Comparison of ENCODE assay signal across 32 cellular contexts in genomic region chr3:27847697-27848096, GRCh38.
A peak's percentile ranks its signal among the peaks of the same experiment; 100 is the strongest.
DNase-seq lines count a peak whose midpoint lies in the region; ATAC-seq, FAIRE-seq and TF ChIP-seq lines count a peak whose summit lies in the region.
"Had no signal": no experiment of that assay in that cellular context is flagged by ENCODE, and none has a peak within 500 bp of the region (broad histone marks: within the 10 kb centered on the region; RNA-seq: fewer than 3 reads in every experiment).

No MANE protein-coding gene starts in this region.

- H3K4me3 ChIP-seq in body of pancreas (no peak overlapping the region), pancreas (no peak overlapping the region), small intestine (ENCODE audit: low read depth in 1 of 2, low read length in 2 of 2) (no peak overlapping the region)
- H3K4me3 ChIP-seq: A549; BLaER1; BLaER1 treated with 17β-estradiol and CSF1 and Interleukin-3, amounts not matched to agents 10 nM and 100 nM had no signal

- ATAC-seq in body of pancreas (peak; percentile 50), pancreas (peak in 3 of 4 donors; percentile 29 to 74 (median 67)), GM18873 (IDR thresholded peaks at IDR 0.05; ENCODE audit: low FRiP score, unreplicated experiment) (no peak)
- ATAC-seq: A549; CD8-positive, alpha-beta T cell had no signal

- H3K4me1 ChIP-seq in body of pancreas (no peaks in the 10 kb centered on the region), pancreas (no peaks in the 10 kb centered on the region), small intestine (ENCODE audit: control insufficient read depth in 2 of 2, insufficient read depth in 1 of 2, low read depth in 1 of 2, low read length in 1 of 2) (no peaks in the 10 kb centered on the region)
- H3K4me1 ChIP-seq: A549; BE2C; BLaER1; BLaER1 treated with 17β-estradiol and CSF1 and Interleukin-3, amounts not matched to agents 10 nM and 100 nM; Caco-2 had no signal

- WGBS in body of pancreas, 2 donors = 28 to 31% methylated on average over 6 of the region's 6 CpGs
- WGBS in pancreas, 2 donors = 22 to 27% methylated on average over 6 of the region's 6 CpGs
- WGBS in small intestine, 3 donors = 22 to 49% (median 27%) methylated on average over 6 of the region's 6 CpGs

- peak overlapping the region in 1 of 4 donors; percentile 56 for H3K27ac ChIP-seq in body of pancreas
- H3K27ac ChIP-seq in pancreas = peak overlapping the region in 1 of 4 donors; percentile 14
- no peak overlapping the region for H3K27ac ChIP-seq in small intestine (ENCODE audit: low read depth in 1 of 2, low read length in 1 of 2)
- H3K27ac ChIP-seq: 22Rv1; A549; BLaER1; BLaER1 treated with 17β-estradiol and CSF1 and Interleukin-3, amounts not matched to agents 10 nM and 100 nM; C4-2B had no signal

- TF ChIP-seq POLR2A in body of pancreas (IDR thresholded peaks at IDR 0.05) = no peak
- TF ChIP-seq POLR2A in GM12892 (IDR thresholded peaks at IDR 0.05; ENCODE audit: low read depth, low read length) = no peak

- H3K9me3 ChIP-seq in body of pancreas = peaks cover 0 to 5% (median 0%) of the 10 kb centered on the region in 3 donors
- H3K9me3 ChIP-seq in pancreas = no peaks in the 10 kb centered on the region
- no peaks in the 10 kb centered on the region for H3K9me3 ChIP-seq in small intestine (ENCODE audit: control insufficient read depth, low read depth)
- H3K9me3 ChIP-seq: A549, BE2C, Caco-2 had no signal

- H3K27me3 ChIP-seq in body of pancreas (no peaks in the 10 kb centered on the region), pancreas (no peaks in the 10 kb centered on the region), small intestine (ENCODE audit: control insufficient read depth in 2 of 2, insufficient read depth in 2 of 2, low read length in 2 of 2) (no peaks in the 10 kb centered on the region)
- H3K27me3 ChIP-seq: BE2C; BLaER1; BLaER1 treated with 17β-estradiol and CSF1 and Interleukin-3, amounts not matched to agents 10 nM and 100 nM had no signal

- no peak for FAIRE-seq in pancreas (lab: Jason Lieb, UNC)
- FAIRE-seq in small intestine (lab: Jason Lieb, UNC) = no peak
- FAIRE-seq in GM12892 (lab: Jason Lieb, UNC) = no peak
- FAIRE-seq: A549, D721Med had no signal

- intact Hi-C loops in body of pancreas (cut with DNase I) = no loop called here
- intact Hi-C loops in pancreas (cut with DNase I) = no loop called here

- H3K36me3 ChIP-seq in body of pancreas (replicated peaks in 1 of 2; ENCODE audit: insufficient read depth in 1 of 2, low read depth in 2 of 2) = no peaks in the 10 kb centered on the region
- no peaks in the 10 kb centered on the region for H3K36me3 ChIP-seq in pancreas
- no peaks in the 10 kb centered on the region for H3K36me3 ChIP-seq in small intestine (ENCODE audit: control insufficient read depth in 2 of 2, insufficient read depth in 2 of 2, low read length in 2 of 2)
- H3K36me3 ChIP-seq: BE2C; BLaER1; BLaER1 treated with 17β-estradiol and CSF1 and Interleukin-3, amounts not matched to agents 10 nM and 100 nM had no signal

- DNase-seq in body of pancreas (peak in 2 of 4 donors; percentile 12), pancreas (peak in 1 of 6 donors; percentile 12), small intestine (peak; percentile 34), GM12892 (ENCODE audit: insufficient read length) (no peak), NOMO-1 (lab: John Stamatoyannopoulos, UW; ENCODE audit: unreplicated experiment in 2 of 2) (no peak)
- DNase-seq: 8988T; ACHN; AML-193; BE2C; C1 segment of cervical spinal cord; Caco-2; Calu3; CD4-positive, alpha-beta memory T cell; CD4-positive, alpha-beta T cell; CD4-positive, CD25-positive, alpha-beta regulatory T cell; CD8-positive, alpha-beta memory T cell; CD8-positive, alpha-beta T cell; COR-L47; DMS 273 treated with DMSO at 0.1 percent for 48 hours; DMS153; DMS53; DMS79; DMS79 treated with DMSO at 0.1 percent for 48 hours; DND-41; EL had no signal

- TF ChIP-seq CTCF in body of pancreas (IDR thresholded peaks at IDR 0.05) = no peak
- TF ChIP-seq CTCF in pancreas (IDR thresholded peaks at IDR 0.05) = no peak
